Comparison of ENCODE assay signal across 8 cellular contexts in genomic region chr17:7922499-7923289, GRCh38. TPM values are rescaled to one million over a fixed set of nuclear protein-coding genes. Genes with fewer than 3 reads are reported as not detected.
A peak's percentile ranks its signal among the peaks of the same experiment; 100 is the strongest.
DNase-seq lines count a peak whose midpoint lies in the region; ATAC-seq, FAIRE-seq and TF ChIP-seq lines count a peak whose summit lies in the region.

No MANE protein-coding gene starts in this region.

- POLR2A ChIA-PET in Caco-2 (lab: Charles Lee), result no interaction called here

- TF ChIP-seq CTCF in Caco-2 (IDR thresholded peaks at IDR 0.05; ENCODE audit: insufficient read depth in 1 of 2, low read depth in 1 of 2, low read length in 1 of 2, severe bottlenecking in 1 of 2, unreplicated experiment in 1 of 2) (peak in 1 of 2 experiments; percentile 5), neutrophil (IDR thresholded peaks at IDR 0.05) (no peak)

- peak overlapping the region; percentile 70 for H3K4me3 Mint-ChIP-seq in Caco-2 (ENCODE audit: unreplicated experiment)
- peak overlapping the region; percentile 63 for H3K4me3 Mint-ChIP-seq in stimulated activated naive CD8-positive, alpha-beta T cell treated with anti-CD3 and anti-CD28 coated beads, Interleukin-15, Interleukin-2, amounts not matched to agents 100 ng/mL and 50 ng/mL, for 24 hours

- DNase-seq in Caco-2, result peak; percentile 74 to 76
- peak; percentile 38 for DNase-seq in NCI-H2196 treated with DMSO at 0.1 percent for 48 hours (lab: John Stamatoyannopoulos, UW; ENCODE audit: unreplicated experiment)
- DNase-seq in activated naive CD4-positive, alpha-beta T cell (lab: John Stamatoyannopoulos, UW), result peak; percentile 28 to 80 (median 56)
- peak; percentile 73 to 83 for DNase-seq in frontal cortex (ENCODE audit: low spot score in 2 of 2)
- DNase-seq in NCI-H2107 treated with DMSO at 0.1 percent for 48 hours (lab: John Stamatoyannopoulos, UW; ENCODE audit: unreplicated experiment), result no peak

- no peaks in the 10 kb centered on the region for H3K27me3 Mint-ChIP-seq in Caco-2 (ENCODE audit: insufficient read depth, unreplicated experiment)
- H3K27me3 Mint-ChIP-seq in stimulated activated naive CD8-positive, alpha-beta T cell treated with anti-CD3 and anti-CD28 coated beads, Interleukin-15, Interleukin-2, amounts not matched to agents 100 ng/mL and 50 ng/mL, for 24 hours, result no peaks in the 10 kb centered on the region

- H3K4me1 ChIP-seq in Caco-2 (no peaks in the 10 kb centered on the region), neutrophil (ENCODE audit: control insufficient read depth in 1 of 2, insufficient read depth in 1 of 2, low read depth in 1 of 2, low read length in 1 of 2) (peaks cover 29% of the 10 kb centered on the region in 2 experiments)

- H3K4me1 Mint-ChIP-seq in Caco-2 (ENCODE audit: low read depth, unreplicated experiment), result no peaks in the 10 kb centered on the region
- peaks cover 21% of the 10 kb centered on the region for H3K4me1 Mint-ChIP-seq in stimulated activated naive CD8-positive, alpha-beta T cell treated with anti-CD3 and anti-CD28 coated beads, Interleukin-15, Interleukin-2, amounts not matched to agents 100 ng/mL and 50 ng/mL, for 24 hours (ENCODE audit: low read depth)

- no peak for ATAC-seq in GM21381 (IDR thresholded peaks at IDR 0.05; ENCODE audit: unreplicated experiment)

- H3K27me3 ChIP-seq in Caco-2 (replicated peaks; ENCODE audit: control insufficient read depth, insufficient read depth, low read length) (no peaks in the 10 kb centered on the region), neutrophil (no peaks in the 10 kb centered on the region)

- no peak for FAIRE-seq in frontal cortex (lab: Jason Lieb, UNC)

- H3K27ac ChIP-seq in neutrophil, result peak overlapping the region; percentile 40

- peak overlapping the region; percentile 30 for H3K4me3 ChIP-seq in Caco-2 (ENCODE audit: low read depth, low read length)
- peak overlapping the region; percentile 57 to 60 for H3K4me3 ChIP-seq in neutrophil (ENCODE audit: low read depth in 1 of 2, low read length in 1 of 2)

- BruUV-seq in Caco-2 (replicated peaks; lab: Mats Ljungman, UMichigan), result no TSS peak

- H3K36me3 ChIP-seq in Caco-2 (ENCODE audit: control insufficient read depth, insufficient read depth, low read length), result no peaks in the 10 kb centered on the region
- peaks cover 21% of the 10 kb centered on the region for H3K36me3 ChIP-seq in neutrophil

- CTCF ChIA-PET in Caco-2 (lab: Charles Lee), result interaction anchor here (1.0 kb wide), 2 partner anchors 66 to 67 kb away, joined by 3 to 4 read pairs; no protein-coding TSS in a partner anchor

- no peaks in the 10 kb centered on the region for H3K36me3 Mint-ChIP-seq in Caco-2 (ENCODE audit: insufficient read depth, unreplicated experiment)
- peaks cover 5% of the 10 kb centered on the region for H3K36me3 Mint-ChIP-seq in stimulated activated naive CD8-positive, alpha-beta T cell treated with anti-CD3 and anti-CD28 coated beads, Interleukin-15, Interleukin-2, amounts not matched to agents 100 ng/mL and 50 ng/mL, for 24 hours (ENCODE audit: low read depth)

- no peaks in the 10 kb centered on the region for H3K9me3 Mint-ChIP-seq in Caco-2 (ENCODE audit: unreplicated experiment)
- no peaks in the 10 kb centered on the region for H3K9me3 Mint-ChIP-seq in stimulated activated naive CD8-positive, alpha-beta T cell treated with anti-CD3 and anti-CD28 coated beads, Interleukin-15, Interleukin-2, amounts not matched to agents 100 ng/mL and 50 ng/mL, for 24 hours

- intact Hi-C loops in Caco-2 (cut with micrococcal nuclease; ENCODE audit: unreplicated experiment), result no loop called here

- H3K27ac Mint-ChIP-seq in Caco-2 (ENCODE audit: unreplicated experiment), result peak overlapping the region; percentile 47
- H3K27ac Mint-ChIP-seq in stimulated activated naive CD8-positive, alpha-beta T cell treated with anti-CD3 and anti-CD28 coated beads, Interleukin-15, Interleukin-2, amounts not matched to agents 100 ng/mL and 50 ng/mL, for 24 hours, result peak overlapping the region; percentile 77

- H3K9me3 ChIP-seq in Caco-2, result no peaks in the 10 kb centered on the region
- no peaks in the 10 kb centered on the region for H3K9me3 ChIP-seq in neutrophil

RNA-seq across cellular contexts. Expression of gene RNF227, which starts 6.6 kb away (rescaled TPM):
- total RNA-seq in Caco-2 (2022) (4.0 and 5.0 TPM in 2 replicates), frontal cortex (8.2 TPM)

RNA-seq across cellular contexts. Expression of gene KCNAB3, which starts 7.0 kb away (rescaled TPM):
- total RNA-seq in Caco-2 (2022), result 1.2 and 2.0 TPM in 2 replicates
- 1.2 TPM for total RNA-seq in frontal cortex

RNA-seq across cellular contexts. Expression of gene TRAPPC1, which starts 9.1 kb away (rescaled TPM):
- total RNA-seq in Caco-2 (2022) (75.5 and 96.2 TPM in 2 replicates), frontal cortex (14.3 TPM)

RNA-seq across cellular contexts. Expression of gene CNTROB, which starts 9.3 kb away (rescaled TPM):
- 22.6 and 24.2 TPM in 2 replicates for total RNA-seq in Caco-2 (2022)
- 25.3 TPM for total RNA-seq in frontal cortex

RNA-seq across cellular contexts. Expression of gene CHD3, which starts 34.1 kb away (rescaled TPM):
- total RNA-seq in Caco-2 (2022) (27.9 and 34.7 TPM in 2 replicates), frontal cortex (276 TPM)
